9 cellular contexts compared by ENCODE assay signal in genomic region chr12:54215990-54216579, GRCh38. TPM values are rescaled to one million over a fixed set of nuclear protein-coding genes. Genes with fewer than 3 reads are reported as not detected.
DNase-seq lines count a peak whose midpoint lies in the region; ATAC-seq, FAIRE-seq and TF ChIP-seq lines count a peak whose summit lies in the region.
"Had no signal": no experiment of that assay in that cellular context is flagged by ENCODE, and none has a peak within 500 bp of the region (broad histone marks: within the 10 kb centered on the region; RNA-seq: fewer than 3 reads in every experiment).

No MANE protein-coding gene starts in this region.

- H3K4me3 ChIP-seq in right atrium auricular region: no peak overlapping the region
- no peak overlapping the region for H3K4me3 ChIP-seq in aorta (ENCODE audit: low read length in 2 of 2)

- TF ChIP-seq CTCF in right atrium auricular region (IDR thresholded peaks at IDR 0.05): no peak

- H3K9me3 ChIP-seq in right atrium auricular region: no peaks in the 10 kb centered on the region
- H3K9me3 ChIP-seq in aorta (ENCODE audit: control insufficient read depth, low read length): no peaks in the 10 kb centered on the region
- H3K9me3 ChIP-seq: left lung had no signal

- H3K36me3 ChIP-seq in right atrium auricular region (no peaks in the 10 kb centered on the region), aorta (ENCODE audit: control insufficient read depth in 1 of 2, insufficient read depth in 2 of 2, low read length in 1 of 2) (no peaks in the 10 kb centered on the region)
- H3K36me3 ChIP-seq: left lung had no signal

- no peak for TF ChIP-seq POLR2A in H54 (IDR thresholded peaks at IDR 0.05; ENCODE audit: low read depth, low read length)

- FAIRE-seq in H54 (lab: Jason Lieb, UNC): no peak

- H3K4me1 ChIP-seq in right atrium auricular region (peaks cover 0 to 42% of the 10 kb centered on the region in 2 donors), aorta (ENCODE audit: control insufficient read depth in 1 of 2, insufficient read depth in 2 of 2, low read length in 2 of 2) (no peaks in the 10 kb centered on the region)

- DNase-seq in cardiac septum (ENCODE audit: low spot score): peak; percentile 73
- no peak for DNase-seq in right atrium auricular region (ENCODE audit: low spot score)
- peak; percentile 51 to 66 for DNase-seq in activated CD4-positive, alpha-beta T cell treated with anti-CD3 and anti-CD28 coated beads, Interleukin-2, amount 50 U/mL, for 48 hours
- DNase-seq in left ventricle myocardium superior: peak; percentile 48
- peak; percentile 61 to 82 for DNase-seq in aorta
- DNase-seq in H54 (ENCODE audit: insufficient read length, low spot score): no peak
- DNase-seq in HCEC 1CT: no peak
- DNase-seq in AML-193 (lab: John Stamatoyannopoulos, UW): no peak

- intact Hi-C loops in cardiac septum (cut with DNase I): loop anchor here (5.0 kb wide), 1 partner anchor 146 kb away; the partner anchor contains the start of gene GPR84
- intact Hi-C loops in left ventricle myocardium superior (cut with micrococcal nuclease): loop anchor here (5.0 kb wide), 1 partner anchor 146 kb away; the partner anchor contains the start of gene GPR84
- intact Hi-C loops in aorta (cut with DNase I): loop anchor here (5.0 kb wide), 2 partner anchors 41 to 141 kb away; no protein-coding TSS in a partner anchor

- H3K27ac ChIP-seq in right atrium auricular region (no peak overlapping the region), aorta (ENCODE audit: low read depth in 1 of 2, low read length in 2 of 2) (no peak overlapping the region)

- ATAC-seq in left ventricle myocardium superior: no peak
- no peak for ATAC-seq in aorta (ENCODE audit: low FRiP score)

- WGBS in aorta, 2 donors: 9 to 12% methylated on average over 25 of the region's 25 CpGs

- no peaks in the 10 kb centered on the region for H3K27me3 ChIP-seq in right atrium auricular region
- H3K27me3 ChIP-seq in aorta (ENCODE audit: control insufficient read depth in 1 of 2, insufficient read depth in 2 of 2, low read length in 1 of 2): no peaks in the 10 kb centered on the region

RNA-seq across cellular contexts. Expression of gene SMUG1, which starts 27.3 kb away (rescaled TPM):
- total RNA-seq in cardiac septum: 15.3 TPM
- total RNA-seq in right atrium auricular region: 10 to 100 TPM; 14.5 to 29.4 TPM
- 17.0 TPM for total RNA-seq in left ventricle myocardium superior
- total RNA-seq in aorta: 10 to 100 TPM; 21.8 to 27.6 TPM
- polyA plus RNA-seq in aorta: 10 to 100 TPM; 22.3 to 32.3 TPM

Comparison
In these comparisons a context has a peak if more than half of its experiments do, and no peak if none do; other contexts are left out.
1. DNase-seq: peak in cardiac septum (single experiment), activated CD4-positive, alpha-beta T cell treated with anti-CD3 and anti-CD28 coated beads, Interleukin-2, amount 50 U/mL, for 48 hours (2 of 2), left ventricle myocardium superior (single experiment) and aorta (2 of 2); none in right atrium auricular region (single experiment), H54 (single experiment), HCEC 1CT (single experiment) and AML-193 (0 of 2).